ENCODE assay signal across 16 cellular contexts in genomic region chr4:20219526-20219925, GRCh38. TPM values are rescaled to one million over a fixed set of nuclear protein-coding genes. Genes with fewer than 3 reads are reported as not detected.
DNase-seq lines count a peak whose midpoint lies in the region; TF ChIP-seq lines count a peak whose summit lies in the region.
"Had no signal": no experiment of that assay in that cellular context is flagged by ENCODE, and none has a peak within 500 bp of the region (broad histone marks: within the 10 kb centered on the region; RNA-seq: fewer than 3 reads in every experiment).

No MANE protein-coding gene starts in this region.

- peaks cover 49% of the 10 kb centered on the region for H3K4me1 Mint-ChIP-seq in HFFc6 (ENCODE audit: low read depth)
- H3K4me1 Mint-ChIP-seq: CD14-positive monocyte; CD4-positive, alpha-beta memory T cell had no signal

- H3K36me3 Mint-ChIP-seq in HFFc6 (ENCODE audit: low read depth) = peaks cover 48% of the 10 kb centered on the region
- H3K36me3 Mint-ChIP-seq: CD14-positive monocyte; CD4-positive, alpha-beta memory T cell had no signal

- no peak overlapping the region for H3K4me3 ChIP-seq in epithelial cell of esophagus (ENCODE audit: low read length)
- H3K4me3 ChIP-seq: BLaER1 had no signal

- DNase-seq in EL (peak; percentile 31), HFFc6 (peak; percentile 11), epithelial cell of esophagus (ENCODE audit: low read depth) (peak; percentile 13), fibroblast of peridontal ligament (ENCODE audit: extremely low read depth) (peak; percentile 22), iPS-NIHi7 (ENCODE audit: extremely low spot score) (no peak), T1000 (lab: John Stamatoyannopoulos, UW) (no peak), NCI-H748 treated with DMSO at 0.1 percent for 48 hours (lab: John Stamatoyannopoulos, UW) (no peak), NCI-H187 treated with DMSO at 0.1 percent for 48 hours (lab: John Stamatoyannopoulos, UW) (no peak)
- DNase-seq: 8988T; CD4-positive, alpha-beta memory T cell; DMS153; DMS79; GOT3; H7 had no signal

- TF ChIP-seq CTCF in HFFc6 (IDR thresholded peaks at IDR 0.05) (no peak), epithelial cell of esophagus (IDR thresholded peaks at IDR 0.05; ENCODE audit: insufficient read depth, low read depth, low read length, missing control alignments) (no peak)

- no peak overlapping the region for H3K4me3 Mint-ChIP-seq in HFFc6
- H3K4me3 Mint-ChIP-seq: CD14-positive monocyte; CD4-positive, alpha-beta memory T cell had no signal

- no peaks in the 10 kb centered on the region for H3K27me3 Mint-ChIP-seq in HFFc6 (ENCODE audit: insufficient read depth)
- H3K27me3 Mint-ChIP-seq: CD4-positive, alpha-beta memory T cell had no signal

- H3K9me3 Mint-ChIP-seq in HFFc6 = peaks cover 20% of the 10 kb centered on the region

- peak overlapping the region; percentile 35 for H3K27ac Mint-ChIP-seq in HFFc6
- H3K27ac Mint-ChIP-seq: CD14-positive monocyte; CD4-positive, alpha-beta memory T cell had no signal

RNA-seq across cellular contexts. Expression of gene SLIT2, which starts 32.2 kb away (rescaled TPM):
- total RNA-seq in HFFc6 (2021; fragmentation: NEBNext Ultra II Directional; extraction: Animal tissue kit (Norgen Biotek cat#: 25700)) = 100 to 1,000 TPM; 108 to 144 (median 131) TPM
- total RNA-seq: CD4-positive, alpha-beta memory T cell had no signal

Comparison
In these comparisons a context has a peak if more than half of its experiments do, and no peak if none do; other contexts are left out.
1. DNase-seq: peak in EL (single experiment), HFFc6 (single experiment), epithelial cell of esophagus (single experiment) and fibroblast of peridontal ligament (single experiment); none in iPS-NIHi7 (single experiment), T1000 (single experiment), NCI-H748 treated with DMSO at 0.1 percent for 48 hours (single experiment) and NCI-H187 treated with DMSO at 0.1 percent for 48 hours (single experiment).